9 cellular contexts compared by ENCODE assay signal in the genomic region with DNA sequence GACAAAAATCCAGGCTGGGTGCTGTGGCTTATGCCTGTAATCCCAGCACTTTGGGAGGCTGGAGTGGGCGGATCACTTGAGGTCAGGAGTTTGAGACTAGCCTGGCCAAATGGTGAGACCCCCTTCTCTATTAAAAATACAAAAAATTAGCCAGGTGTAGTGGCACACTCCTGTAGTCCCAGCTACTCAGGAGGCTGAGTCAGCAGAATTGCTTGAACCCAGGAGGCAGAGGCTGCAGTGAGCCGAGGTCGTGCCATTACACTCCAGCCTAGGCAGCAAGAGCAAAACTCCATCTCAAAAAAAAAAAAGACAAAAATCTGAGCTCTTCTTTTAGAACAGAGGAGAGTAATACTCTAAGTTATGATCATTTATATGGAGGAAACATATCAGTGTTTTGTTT. TPM values are rescaled to one million over a fixed set of nuclear protein-coding genes. Genes with fewer than 3 reads are reported as not detected.
"Had no signal": no experiment of that assay in that cellular context is flagged by ENCODE, and none has a peak within 500 bp of the region (broad histone marks: within the 10 kb centered on the region; RNA-seq: fewer than 3 reads in every experiment).

No MANE protein-coding gene starts in this region.

RNA-seq across cellular contexts. Expression of a gene that starts 52.2 kb away (rescaled TPM):
- total RNA-seq: MCF 10A; NCI-H460; OCI-LY7; PC-9; Right ventricle myocardium inferior; RPMI7951; SJCRH30; SK-MEL-5; T-helper 1 cell treated with Interleukin-12 subunit alpha and Interleukin-12 subunit beta and Interleukin-4 antibody, amounts not matched to agents 30 ng/mL and 1 ng/mL, for 36 hours had no signal
